Comparison of ENCODE assay signal across 8 cellular contexts in the genomic region with DNA sequence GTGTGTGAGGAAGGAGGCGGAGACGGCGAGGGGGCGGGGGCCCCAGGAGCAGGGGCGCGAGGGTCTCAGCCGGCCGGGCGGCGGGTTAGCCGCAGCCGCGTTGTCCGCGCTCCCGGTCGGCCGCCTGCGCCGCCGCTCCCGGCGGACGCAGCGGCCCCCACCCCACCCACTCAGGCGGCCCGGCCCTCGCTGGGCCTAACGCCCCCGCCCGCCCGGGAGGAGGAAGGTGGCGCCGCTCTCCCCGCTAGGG. TPM values are rescaled to one million over a fixed set of nuclear protein-coding genes. Genes with fewer than 3 reads are reported as not detected.
DNase-seq lines count a peak whose midpoint lies in the region; ATAC-seq lines count a peak whose summit lies in the region.

Gene FCHSD2, minus strand, starts transcription at position 191 of the 250 bp plus-strand sequence. CDS start 441 bp downstream, outside the sequence.

- DNase-seq in HAP-1 (ENCODE audit: low spot score in 2 of 2) (no peak), left cardiac atrium (no peak), sciatic nerve (ENCODE audit: low spot score) (no peak), UCSD-AML1 (lab: John Stamatoyannopoulos, UW; ENCODE audit: unreplicated experiment) (no peak), islet precursor cell (no peak), T-helper 9 cell (no peak), germinal center (ENCODE audit: low spot score) (no peak)
- no peak for DNase-seq in activated CD8-positive, alpha-beta T cell treated with anti-CD3 and anti-CD28 coated beads, Interleukin-2, amount 10 ng/mL, durations not matched to agents 7 days and 5 days

- POLR2A ChIA-PET in activated CD8-positive, alpha-beta T cell treated with anti-CD3 and anti-CD28 coated beads, Interleukin-2, amount 10 ng/mL, durations not matched to agents 7 days and 5 days (lab: Charles Lee), result interaction anchor here (0.5 to 2.5 kb wide), 13 partner anchors 10 to 330 kb away, joined by 3 to 83 read pairs (median 4); partner anchors contain the start of gene ATG16L2

- peak within 1 kb of the TSS; percentile 86 for H3K4me3 ChIP-seq in HAP-1

- CTCF ChIA-PET in activated CD8-positive, alpha-beta T cell treated with anti-CD3 and anti-CD28 coated beads, Interleukin-2, amount 10 ng/mL, durations not matched to agents 7 days and 5 days (lab: Charles Lee), result interaction anchor here (0.6 to 8.6 kb wide), 29 partner anchors 9 to 417 kb away, joined by 3 to 124 read pairs (median 4); partner anchors contain the start of genes ATG16L2 and STARD10

- intact Hi-C loops in left cardiac atrium (cut with DNase I), result loop anchor here (2.0 to 10.0 kb wide), 2 partner anchors 33 to 307 kb away; no protein-coding TSS in a partner anchor
- intact Hi-C loops in sciatic nerve (cut with DNase I), result no loop called here

- no peaks in the 10 kb centered on the region; the same call in 1 of the 2 replicates for H3K36me3 ChIP-seq in HAP-1 (replicated peaks)

- peak within 1 kb of the TSS; percentile 100 for H3K27ac Mint-ChIP-seq in activated CD8-positive, alpha-beta T cell treated with anti-CD3 and anti-CD28 coated beads, Interleukin-2, amount 10 ng/mL, durations not matched to agents 7 days and 5 days

- in situ Hi-C loops in HAP-1 (cut with MboI; ENCODE audit: low sequenced_read_pairs), result no loop called here

- no peak for ATAC-seq in activated CD8-positive, alpha-beta T cell treated with anti-CD3 and anti-CD28 coated beads, Interleukin-2, amount 10 ng/mL, durations not matched to agents 7 days and 5 days
- ATAC-seq in left cardiac atrium (no peak), sciatic nerve (no peak)

- no peaks in the 10 kb centered on the region for H3K9me3 Mint-ChIP-seq in activated CD8-positive, alpha-beta T cell treated with anti-CD3 and anti-CD28 coated beads, Interleukin-2, amount 10 ng/mL, durations not matched to agents 7 days and 5 days (ENCODE audit: insufficient read depth)

- peaks cover 35% of the 10 kb centered on the region for H3K36me3 Mint-ChIP-seq in activated CD8-positive, alpha-beta T cell treated with anti-CD3 and anti-CD28 coated beads, Interleukin-2, amount 10 ng/mL, durations not matched to agents 7 days and 5 days (ENCODE audit: low read depth)

- H3K27me3 Mint-ChIP-seq in activated CD8-positive, alpha-beta T cell treated with anti-CD3 and anti-CD28 coated beads, Interleukin-2, amount 10 ng/mL, durations not matched to agents 7 days and 5 days (ENCODE audit: low read depth), result no peaks in the 10 kb centered on the region

- no peaks in the 10 kb centered on the region for H3K27me3 ChIP-seq in HAP-1 (ENCODE audit: low read depth)

- H3K4me1 Mint-ChIP-seq in activated CD8-positive, alpha-beta T cell treated with anti-CD3 and anti-CD28 coated beads, Interleukin-2, amount 10 ng/mL, durations not matched to agents 7 days and 5 days (ENCODE audit: low read depth), result peaks cover 61% of the 10 kb centered on the region

- no peaks in the 10 kb centered on the region for H3K9me3 ChIP-seq in HAP-1

- H3K4me1 ChIP-seq in HAP-1, result peaks cover 9% of the 10 kb centered on the region

- peak within 1 kb of the TSS; percentile 92 for H3K4me3 Mint-ChIP-seq in activated CD8-positive, alpha-beta T cell treated with anti-CD3 and anti-CD28 coated beads, Interleukin-2, amount 10 ng/mL, durations not matched to agents 7 days and 5 days

RNA-seq across cellular contexts. Expression of gene FCHSD2, which starts in this region (rescaled TPM):
- 10 to 100 TPM; 49.6 to 51.8 TPM for total RNA-seq in activated CD8-positive, alpha-beta T cell treated with anti-CD3 and anti-CD28 coated beads, Interleukin-2, amount 10 ng/mL, durations not matched to agents 7 days and 5 days
- total RNA-seq in left cardiac atrium (10 to 100 TPM; 36.0 to 48.0 TPM), sciatic nerve (64.7 TPM)
